Comparison of ENCODE assay signal across 19 cellular contexts in genomic region chr2:155633060-155633839, GRCh38.
"Had no signal": no experiment of that assay in that cellular context is flagged by ENCODE, and none has a peak within 500 bp of the region (broad histone marks: within the 10 kb centered on the region; RNA-seq: fewer than 3 reads in every experiment).

No MANE protein-coding gene starts in this region.

- DNase-seq: activated B cell treated with CpG ODN at 0.5 μM for 24 hours; activated CD4-positive, alpha-beta T cell treated with anti-CD3 and anti-CD28 coated beads for 36 hours; activated CD4-positive, alpha-beta T cell treated with anti-CD3 and anti-CD28 coated beads, Interleukin-2, amount 50 U/mL, for 48 hours; activated naive CD4-positive, alpha-beta T cell treated with Interleukin-2 at 50 U/mL for 16 hours; activated naive CD8-positive, alpha-beta T cell treated with anti-CD3 and anti-CD28 coated beads for 36 hours; activated T-cell treated with anti-CD3 and anti-CD28 coated beads, Interleukin-2, amount 50 U/mL, for 48 hours; amniotic stem cell; colonic mucosa; dorsolateral prefrontal cortex; left colon; ovary; spleen; stimulated activated CD4-positive, alpha-beta T cell treated with anti-CD3 and anti-CD28 coated beads, Interleukin-4, amount 100 ng/mL, for 24 hours; stimulated activated naive CD4-positive, alpha-beta T cell treated with Interleukin-2 at 50 U/mL for 16 hours had no signal

- H3K4me3 ChIP-seq: colonic mucosa, dorsolateral prefrontal cortex, ovary, prostate gland, spleen, thoracic aorta, vagina had no signal

- H3K4me1 ChIP-seq: colonic mucosa, prostate gland, vagina had no signal

- ATAC-seq: activated CD4-positive, alpha-beta T cell treated with anti-CD3 and anti-CD28 coated beads for 36 hours; left colon had no signal

- H3K36me3 ChIP-seq: colonic mucosa, neutrophil, ovary, prostate gland, spleen, thoracic aorta, vagina had no signal

- H3K27ac ChIP-seq: colonic mucosa, dorsolateral prefrontal cortex, epithelial cell of prostate, neutrophil, ovary, prostate gland, spleen, thoracic aorta, vagina had no signal

- H3K9me3 ChIP-seq: colonic mucosa, neutrophil, ovary, prostate gland, spleen, thoracic aorta, vagina had no signal
